Comparison of ENCODE assay signal across 29 cellular contexts in genomic region chr10:129799942-129800341, GRCh38.
"Had no signal": no experiment of that assay in that cellular context is flagged by ENCODE, and none has a peak within 500 bp of the region (broad histone marks: within the 10 kb centered on the region; RNA-seq: fewer than 3 reads in every experiment).

No MANE protein-coding gene starts in this region.

- H3K27ac ChIP-seq: esophagus squamous epithelium, parathyroid adenoma, psoas muscle, sigmoid colon, upper lobe of left lung, vagina, WERI-Rb-1 had no signal

- H3K36me3 Mint-ChIP-seq: stimulated activated effector memory CD8-positive, alpha-beta T cell treated with anti-CD3 and anti-CD28 coated beads, Interleukin-12 subunit alpha, Interleukin-12 subunit beta, amount 100 ng/mL, for 72 hours had no signal

- H3K27me3 ChIP-seq: esophagus squamous epithelium, sigmoid colon, upper lobe of left lung, vagina had no signal

- H3K27ac Mint-ChIP-seq: activated CD4-positive, alpha-beta memory T cell treated with anti-CD3 and anti-CD28 coated beads, Interleukin-2, amount 10 ng/mL, durations not matched to agents 7 days and 5 days; activated CD4-positive, alpha-beta T cell treated with anti-CD3 and anti-CD28 coated beads, Interleukin-2, amount 10 ng/mL, durations not matched to agents 24 days and 14 days; activated naive CD4-positive, alpha-beta T cell treated with anti-CD3 and anti-CD28 coated beads, Interleukin-2, amount 50 U/mL, for 24 hours; activated naive CD8-positive, alpha-beta T cell treated with anti-CD3 and anti-CD28 coated beads, Interleukin-2, amount 50 U/mL, for 24 hours; activated T-helper 2 cell treated with anti-CD3 and anti-CD28 coated beads, Interferon-gamma antibody, Interleukin-2, Interleukin-4, amounts not matched to agents 10 μg/mL and 5 μg/mL and 100 μg/mL, durations not matched to agents 14 hours and 24 hours and 36 hours; stimulated activated effector memory CD8-positive, alpha-beta T cell treated with anti-CD3 and anti-CD28 coated beads, Interleukin-12 subunit alpha, Interleukin-12 subunit beta, amount 100 ng/mL, for 72 hours; stimulated activated naive CD8-positive, alpha-beta T cell treated with anti-CD3 and anti-CD28 coated beads, Interleukin-15, Interleukin-2, amounts not matched to agents 100 ng/mL and 50 ng/mL, for 24 hours had no signal

- H3K36me3 ChIP-seq: esophagus squamous epithelium, sigmoid colon, upper lobe of left lung, vagina, WERI-Rb-1 had no signal

- H3K4me3 ChIP-seq: esophagus squamous epithelium, psoas muscle, sigmoid colon, upper lobe of left lung, vagina had no signal

- DNase-seq: activated CD4-positive, alpha-beta memory T cell treated with anti-CD3 and anti-CD28 coated beads, Interleukin-2, amount 10 ng/mL, durations not matched to agents 7 days and 5 days; activated CD4-positive, alpha-beta T cell treated with anti-CD3 and anti-CD28 coated beads, Interleukin-2, amount 10 ng/mL, durations not matched to agents 24 days and 14 days; activated CD4-positive, CD25-positive, alpha-beta regulatory T cell treated with anti-CD3 and anti-CD28 coated beads, Interleukin-2, amount 50 U/mL, for 72 hours; activated CD8-positive, alpha-beta memory T cell treated with anti-CD3 and anti-CD28 coated beads, Interleukin-2, amount 50 U/mL, for 48 hours; activated naive CD8-positive, alpha-beta T cell treated with anti-CD3 and anti-CD28 coated beads, Interleukin-2, amount 50 U/mL, for 24 hours; activated T-cell treated with anti-CD3 and anti-CD28 coated beads, Interleukin-2, amount 50 U/mL, for 4 hours; amygdala; dermis blood vessel endothelial cell; effector CD4-positive, alpha-beta T cell; esophagus squamous epithelium; foreskin melanocyte; left ventricle myocardium superior; mammary epithelial cell; nephron progenitor cell; psoas muscle; sigmoid colon; small intestine; stimulated activated CD4-positive, alpha-beta T cell treated with anti-CD3 and anti-CD28 coated beads, Interleukin-4, amount 100 ng/mL, for 24 hours; substantia nigra; T-helper 9 cell; upper lobe of left lung; WERI-Rb-1 had no signal

- H3K9me3 ChIP-seq: psoas muscle, vagina had no signal

- H3K4me1 Mint-ChIP-seq: activated CD4-positive, alpha-beta memory T cell treated with anti-CD3 and anti-CD28 coated beads, Interleukin-2, amount 10 ng/mL, durations not matched to agents 7 days and 5 days; activated CD4-positive, alpha-beta T cell treated with anti-CD3 and anti-CD28 coated beads, Interleukin-2, amount 10 ng/mL, durations not matched to agents 24 days and 14 days; activated naive CD4-positive, alpha-beta T cell treated with anti-CD3 and anti-CD28 coated beads, Interleukin-2, amount 50 U/mL, for 24 hours; activated naive CD8-positive, alpha-beta T cell treated with anti-CD3 and anti-CD28 coated beads, Interleukin-2, amount 50 U/mL, for 24 hours; central memory CD8-positive, alpha-beta T cell; stimulated activated effector memory CD8-positive, alpha-beta T cell treated with anti-CD3 and anti-CD28 coated beads, Interleukin-12 subunit alpha, Interleukin-12 subunit beta, amount 100 ng/mL, for 72 hours had no signal

- H3K4me3 Mint-ChIP-seq: activated CD4-positive, alpha-beta memory T cell treated with anti-CD3 and anti-CD28 coated beads, Interleukin-2, amount 10 ng/mL, durations not matched to agents 7 days and 5 days; activated CD4-positive, alpha-beta T cell treated with anti-CD3 and anti-CD28 coated beads, Interleukin-2, amount 10 ng/mL, durations not matched to agents 24 days and 14 days; activated naive CD4-positive, alpha-beta T cell treated with anti-CD3 and anti-CD28 coated beads, Interleukin-2, amount 50 U/mL, for 24 hours; activated naive CD8-positive, alpha-beta T cell treated with anti-CD3 and anti-CD28 coated beads, Interleukin-2, amount 50 U/mL, for 24 hours; activated T-cell treated with anti-CD3 and anti-CD28 coated beads, Interleukin-2, amount 50 U/mL, for 4 hours; central memory CD8-positive, alpha-beta T cell; nephron progenitor cell; stimulated activated effector memory CD8-positive, alpha-beta T cell treated with anti-CD3 and anti-CD28 coated beads, Interleukin-12 subunit alpha, Interleukin-12 subunit beta, amount 100 ng/mL, for 72 hours; stimulated activated naive CD8-positive, alpha-beta T cell treated with anti-CD3 and anti-CD28 coated beads, Interleukin-15, Interleukin-2, amounts not matched to agents 100 ng/mL and 50 ng/mL, for 24 hours had no signal

- ATAC-seq: activated naive CD8-positive, alpha-beta T cell treated with anti-CD3 and anti-CD28 coated beads, Interleukin-2, amount 50 U/mL, for 24 hours; activated T-cell treated with anti-CD3 and anti-CD28 coated beads, Interleukin-2, amount 50 U/mL, for 4 hours; left ventricle myocardium superior; psoas muscle; stimulated activated effector memory CD8-positive, alpha-beta T cell treated with anti-CD3 and anti-CD28 coated beads, Interleukin-12 subunit alpha, Interleukin-12 subunit beta, amount 100 ng/mL, for 72 hours had no signal

- H3K4me1 ChIP-seq: esophagus squamous epithelium, parathyroid adenoma, psoas muscle, sigmoid colon, upper lobe of left lung, vagina had no signal

- H3K27me3 Mint-ChIP-seq: activated CD4-positive, alpha-beta memory T cell treated with anti-CD3 and anti-CD28 coated beads, Interleukin-2, amount 10 ng/mL, durations not matched to agents 7 days and 5 days; activated CD4-positive, alpha-beta T cell treated with anti-CD3 and anti-CD28 coated beads, Interleukin-2, amount 10 ng/mL, durations not matched to agents 24 days and 14 days; activated naive CD4-positive, alpha-beta T cell treated with anti-CD3 and anti-CD28 coated beads, Interleukin-2, amount 50 U/mL, for 24 hours; activated naive CD8-positive, alpha-beta T cell treated with anti-CD3 and anti-CD28 coated beads, Interleukin-2, amount 50 U/mL, for 24 hours; stimulated activated naive CD8-positive, alpha-beta T cell treated with anti-CD3 and anti-CD28 coated beads, Interleukin-15, Interleukin-2, amounts not matched to agents 100 ng/mL and 50 ng/mL, for 24 hours had no signal
